ENCODE assay signal across 1 cellular context in genomic region chr20:6699931-6700562, GRCh38.
TF ChIP-seq lines count a peak whose summit lies in the region.

No MANE protein-coding gene starts in this region.

TF ChIP-seq in GM23338, 12 proteins besides CTCF, POLR2A, EP300 and RAD21 (continued from another document):
- no peak for TF ChIP-seq REST (IDR thresholded peaks at IDR 0.05; ENCODE audit: unreplicated experiment)
- TF ChIP-seq ZNF114 (CRISPR knock-in tag; IDR thresholded peaks at IDR 0.05), result no peak
- no peak for TF ChIP-seq STAT1 (IDR thresholded peaks at IDR 0.05; ENCODE audit: unreplicated experiment)
